8 cellular contexts compared by ENCODE assay signal in genomic region chr19:29942404-29943261, GRCh38. TPM values are rescaled to one million over a fixed set of nuclear protein-coding genes. Genes with fewer than 3 reads are reported as not detected.
DNase-seq lines count a peak whose midpoint lies in the region; ATAC-seq, FAIRE-seq and TF ChIP-seq lines count a peak whose summit lies in the region.

No MANE protein-coding gene starts in this region.

- H3K36me3 ChIP-seq in kidney (ENCODE audit: control insufficient read depth in 1 of 2, insufficient read depth in 2 of 2, low read length in 2 of 2): no peaks in the 10 kb centered on the region

- H3K9ac ChIP-seq in kidney (ENCODE audit: low read length in 2 of 2): peak overlapping the region; percentile 49 to 84

- in situ Hi-C loops in T47D (cut with HindIII; ENCODE audit: low pct_unique_long_range_greater_than_20kb, low sequenced_read_pairs): no loop called here

- no peaks in the 10 kb centered on the region for H3K9me3 ChIP-seq in kidney (ENCODE audit: control insufficient read depth in 1 of 2, low read length in 2 of 2)

- peak overlapping the region; percentile 73 to 95 for H3K4me3 ChIP-seq in kidney (ENCODE audit: low read length in 2 of 2)

- peaks cover 5 to 6% of the 10 kb centered on the region in 2 donors for H3K4me1 ChIP-seq in kidney (ENCODE audit: control insufficient read depth in 1 of 2, insufficient read depth in 1 of 2, low read depth in 1 of 2, low read length in 2 of 2)

- peak overlapping the region; percentile 89 for H3K27ac ChIP-seq in VCaP
- peak overlapping the region in 1 of 2 donors; percentile 55 for H3K27ac ChIP-seq in kidney (ENCODE audit: low read depth in 2 of 2, low read length in 2 of 2)

- peak; percentile 37 for DNase-seq in GM18507 (ENCODE audit: extremely low spot score, insufficient read length, low read depth)
- peak; percentile 71 for DNase-seq in NCI-H146 (lab: John Stamatoyannopoulos, UW)
- peak; percentile 33 to 39 for DNase-seq in T47D (ENCODE audit: low read depth in 1 of 2, low spot score in 1 of 2)
- DNase-seq in kidney: peak; percentile 86
- DNase-seq in stimulated activated CD4-positive, alpha-beta T cell treated with anti-CD3 and anti-CD28 coated beads, Interleukin-1b, Interleukin-23, amount 100 ng/mL, for 24 hours (ENCODE audit: low read depth in 4 of 4, low spot score in 1 of 4): peak; percentile 41 to 59 (median 50)
- no peak for DNase-seq in kidney glomerular epithelial cell (lab: John Stamatoyannopoulos, UW)

- TF ChIP-seq CTCF in VCaP (conservative IDR thresholded peaks at IDR 0.05) (no peak), kidney (IDR thresholded peaks at IDR 0.05; ENCODE audit: borderline replicate concordance, extremely low read depth, insufficient read depth) (no peak)

- ATAC-seq in HG02678 (IDR thresholded peaks at IDR 0.05; ENCODE audit: unreplicated experiment): peak; percentile 71

- intact Hi-C loops in kidney (cut with DNase I): no loop called here

- FAIRE-seq in GM18507 (lab: Jason Lieb, UNC): peak; percentile 63
- FAIRE-seq in kidney (lab: Jason Lieb, UNC): no peak

RNA-seq across cellular contexts. Expression of gene URI1, which starts 0.6 kb away (rescaled TPM):
- 56.3 TPM for total RNA-seq in kidney
- 34.8 TPM for polyA plus RNA-seq in kidney (ENCODE audit: insufficient read depth, low read depth, low replicate concordance)
